33 cellular contexts compared by ENCODE assay signal in the genomic region with DNA sequence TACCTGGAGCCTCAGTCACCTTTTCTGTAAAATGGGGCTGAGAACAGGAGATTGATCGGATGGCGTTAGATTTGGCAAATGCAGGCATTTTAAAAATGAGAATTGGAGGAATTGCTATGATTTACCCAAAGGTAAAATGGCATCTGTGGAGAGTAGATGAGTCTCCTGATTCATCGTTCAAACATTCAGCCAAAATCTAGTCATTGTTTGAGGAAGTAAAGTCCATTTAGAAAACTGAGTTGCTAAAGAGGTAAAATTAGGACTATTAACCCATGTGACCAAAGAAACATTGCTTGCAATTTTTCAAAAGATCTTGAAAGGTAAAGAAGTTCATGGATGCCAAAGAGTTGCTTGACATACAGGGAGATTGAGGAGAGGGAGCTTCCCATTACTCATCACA.
"Had no signal": no experiment of that assay in that cellular context is flagged by ENCODE, and none has a peak within 500 bp of the region (broad histone marks: within the 10 kb centered on the region; RNA-seq: fewer than 3 reads in every experiment).

No MANE protein-coding gene starts in this region.

- ATAC-seq: activated naive CD4-positive, alpha-beta T cell treated with anti-CD3 and anti-CD28 coated beads, Interleukin-2, amount 50 U/mL, for 72 hours; activated T-cell treated with anti-CD3 and anti-CD28 coated beads, Interleukin-2, amount 50 U/mL, for 72 hours; foreskin keratinocyte; gastrocnemius medialis; heart left ventricle; T-helper 17 cell had no signal

- H3K9me3 Mint-ChIP-seq: activated CD4-positive, alpha-beta T cell treated with anti-CD3 and anti-CD28 coated beads, Interleukin-2, amount 10 ng/mL, durations not matched to agents 7 days and 5 days; activated naive CD8-positive, alpha-beta T cell treated with anti-CD3 and anti-CD28 coated beads, Interleukin-2, amount 10 ng/mL, durations not matched to agents 7 days and 5 days; activated T-cell treated with anti-CD3 and anti-CD28 coated beads, Interleukin-2, amount 50 U/mL, for 24 hours; dendritic cell treated with granulocyte-macrophage colony-stimulating factor and Interleukin-4, amounts not matched to agents 40 ng/mL and 50 ng/mL, for 4 days; endodermal cell had no signal

- H3K27me3 Mint-ChIP-seq: activated CD4-positive, alpha-beta memory T cell treated with anti-CD3 and anti-CD28 coated beads, Interleukin-2, amount 10 ng/mL, durations not matched to agents 7 days and 5 days; activated CD4-positive, alpha-beta T cell treated with anti-CD3 and anti-CD28 coated beads, Interleukin-2, amount 10 ng/mL, durations not matched to agents 7 days and 5 days; activated naive CD4-positive, alpha-beta T cell treated with anti-CD3 and anti-CD28 coated beads, Interleukin-2, amount 10 ng/mL, durations not matched to agents 7 days and 5 days; activated naive CD8-positive, alpha-beta T cell treated with anti-CD3 and anti-CD28 coated beads, Interleukin-2, amount 10 ng/mL, durations not matched to agents 7 days and 5 days; activated T-cell treated with anti-CD3 and anti-CD28 coated beads, Interleukin-2, amount 50 U/mL, for 24 hours; central memory CD8-positive, alpha-beta T cell; dendritic cell treated with granulocyte-macrophage colony-stimulating factor and Interleukin-4, amounts not matched to agents 40 ng/mL and 50 ng/mL, for 4 days; T-helper 17 cell had no signal

- H3K4me1 ChIP-seq: ascending aorta, foreskin keratinocyte had no signal

- H3K9me3 ChIP-seq: ascending aorta, esophagus muscularis mucosa, gastrocnemius medialis, heart left ventricle had no signal

- H3K27ac ChIP-seq: ascending aorta, brain microvascular endothelial cell, coronary artery, dorsolateral prefrontal cortex, esophagus muscularis mucosa, foreskin keratinocyte, gastrocnemius medialis, heart left ventricle had no signal

- DNase-seq: activated CD4-positive, alpha-beta memory T cell treated with anti-CD3 and anti-CD28 coated beads, Interleukin-2, amount 10 ng/mL, durations not matched to agents 7 days and 5 days; activated CD4-positive, alpha-beta T cell treated with anti-CD3 and anti-CD28 coated beads for 1 hour; activated CD4-positive, alpha-beta T cell treated with anti-CD3 and anti-CD28 coated beads for 4 hours; activated CD4-positive, alpha-beta T cell treated with anti-CD3 and anti-CD28 coated beads, Interleukin-2, amount 10 ng/mL, durations not matched to agents 7 days and 5 days; activated CD4-positive, alpha-beta T cell treated with anti-CD3 and anti-CD28 coated beads, Interleukin-2, amount 50 U/mL, for 4 hours; activated CD8-positive, alpha-beta memory T cell treated with anti-CD3 and anti-CD28 coated beads, Interleukin-2, amount 50 U/mL, for 48 hours; activated gamma-delta T cell; activated naive CD4-positive, alpha-beta T cell; activated naive CD4-positive, alpha-beta T cell treated with anti-CD3 and anti-CD28 coated beads, Interleukin-2, amount 10 ng/mL, durations not matched to agents 7 days and 5 days; activated naive CD8-positive, alpha-beta T cell treated with anti-CD3 and anti-CD28 coated beads, Interleukin-2, amount 10 ng/mL, durations not matched to agents 7 days and 5 days; activated T-cell treated with anti-CD3 and anti-CD28 coated beads for 4 hours; activated T-cell treated with anti-CD3 and anti-CD28 coated beads, Interleukin-2, amount 50 U/mL, for 24 hours; activated T-cell treated with anti-CD3 and anti-CD28 coated beads, Interleukin-2, amount 50 U/mL, for 72 hours; brain microvascular endothelial cell; effector memory CD4-positive, alpha-beta T cell; endodermal cell; erythroblast; foreskin keratinocyte; gastrocnemius medialis; glutamatergic neuron; heart left ventricle; T-helper 1 cell; T-helper 17 cell; T1000 had no signal

- FAIRE-seq: bronchial epithelial cell had no signal

- H3K27me3 ChIP-seq: ascending aorta, brain microvascular endothelial cell, dorsolateral prefrontal cortex, esophagus muscularis mucosa, foreskin keratinocyte, gastrocnemius medialis, heart left ventricle had no signal

- H3K4me3 Mint-ChIP-seq: activated CD4-positive, alpha-beta memory T cell treated with anti-CD3 and anti-CD28 coated beads, Interleukin-2, amount 10 ng/mL, durations not matched to agents 7 days and 5 days; activated CD4-positive, alpha-beta T cell treated with anti-CD3 and anti-CD28 coated beads, Interleukin-2, amount 10 ng/mL, durations not matched to agents 7 days and 5 days; activated naive CD4-positive, alpha-beta T cell treated with anti-CD3 and anti-CD28 coated beads, Interleukin-2, amount 10 ng/mL, durations not matched to agents 7 days and 5 days; activated naive CD8-positive, alpha-beta T cell treated with anti-CD3 and anti-CD28 coated beads, Interleukin-2, amount 10 ng/mL, durations not matched to agents 7 days and 5 days; activated T-cell treated with anti-CD3 and anti-CD28 coated beads, Interleukin-2, amount 50 U/mL, for 24 hours; activated T-cell treated with anti-CD3 and anti-CD28 coated beads, Interleukin-2, amount 50 U/mL, for 72 hours; central memory CD8-positive, alpha-beta T cell; dendritic cell treated with granulocyte-macrophage colony-stimulating factor and Interleukin-4, amounts not matched to agents 40 ng/mL and 50 ng/mL, for 4 days; endodermal cell; T-helper 17 cell; T-helper 2 cell treated with Interferon-gamma antibody and Interleukin-4, amounts not matched to agents 5 μg/mL and 100 μg/mL, for 36 hours had no signal

- H3K27ac Mint-ChIP-seq: activated CD4-positive, alpha-beta memory T cell treated with anti-CD3 and anti-CD28 coated beads, Interleukin-2, amount 10 ng/mL, durations not matched to agents 7 days and 5 days; activated CD4-positive, alpha-beta T cell treated with anti-CD3 and anti-CD28 coated beads, Interleukin-2, amount 10 ng/mL, durations not matched to agents 7 days and 5 days; activated naive CD4-positive, alpha-beta T cell treated with anti-CD3 and anti-CD28 coated beads, Interleukin-2, amount 10 ng/mL, durations not matched to agents 7 days and 5 days; activated naive CD4-positive, alpha-beta T cell treated with anti-CD3 and anti-CD28 coated beads, Interleukin-2, amount 50 U/mL, for 72 hours; activated naive CD8-positive, alpha-beta T cell treated with anti-CD3 and anti-CD28 coated beads, Interleukin-2, amount 10 ng/mL, durations not matched to agents 7 days and 5 days; activated T-cell treated with anti-CD3 and anti-CD28 coated beads, Interleukin-2, amount 50 U/mL, for 24 hours; activated T-cell treated with anti-CD3 and anti-CD28 coated beads, Interleukin-2, amount 50 U/mL, for 72 hours; dendritic cell treated with granulocyte-macrophage colony-stimulating factor and Interleukin-4, amounts not matched to agents 40 ng/mL and 50 ng/mL, for 4 days; endodermal cell; T-helper 17 cell; T-helper 2 cell treated with Interferon-gamma antibody and Interleukin-4, amounts not matched to agents 5 μg/mL and 100 μg/mL, for 36 hours had no signal

- H3K4me1 Mint-ChIP-seq: activated CD4-positive, alpha-beta memory T cell treated with anti-CD3 and anti-CD28 coated beads, Interleukin-2, amount 10 ng/mL, durations not matched to agents 7 days and 5 days; activated CD4-positive, alpha-beta T cell treated with anti-CD3 and anti-CD28 coated beads, Interleukin-2, amount 10 ng/mL, durations not matched to agents 7 days and 5 days; activated naive CD4-positive, alpha-beta T cell treated with anti-CD3 and anti-CD28 coated beads, Interleukin-2, amount 10 ng/mL, durations not matched to agents 7 days and 5 days; activated naive CD8-positive, alpha-beta T cell treated with anti-CD3 and anti-CD28 coated beads, Interleukin-2, amount 10 ng/mL, durations not matched to agents 7 days and 5 days; central memory CD8-positive, alpha-beta T cell; T-helper 17 cell had no signal

- H3K4me3 ChIP-seq: ascending aorta, coronary artery, dorsolateral prefrontal cortex, esophagus muscularis mucosa, gastrocnemius medialis, heart left ventricle had no signal

- H3K36me3 Mint-ChIP-seq: activated naive CD4-positive, alpha-beta T cell treated with anti-CD3 and anti-CD28 coated beads, Interleukin-2, amount 10 ng/mL, durations not matched to agents 7 days and 5 days; activated naive CD4-positive, alpha-beta T cell treated with anti-CD3 and anti-CD28 coated beads, Interleukin-2, amount 50 U/mL, for 72 hours; activated naive CD8-positive, alpha-beta T cell treated with anti-CD3 and anti-CD28 coated beads, Interleukin-2, amount 10 ng/mL, durations not matched to agents 7 days and 5 days had no signal
